Comparison of ENCODE assay signal across 1 cellular context in genomic region chr12:2958432-2959193, GRCh38.
TF ChIP-seq lines count a peak whose summit lies in the region.

No MANE protein-coding gene starts in this region.

TF ChIP-seq in A549, 52 proteins besides CTCF, POLR2A, EP300 and RAD21 (continued from another document):
- no peak for TF ChIP-seq HOXA7 (CRISPR knock-in tag; IDR thresholded peaks at IDR 0.05)
- no peak for TF ChIP-seq ZC3H11A (IDR thresholded peaks at IDR 0.05)
- TF ChIP-seq MAX (IDR thresholded peaks at IDR 0.05): peak; percentile 80
